ENCODE assay signal across 28 cellular contexts in genomic region chr1:110324667-110325066, GRCh38.
"Had no signal": no experiment of that assay in that cellular context is flagged by ENCODE, and none has a peak within 500 bp of the region (broad histone marks: within the 10 kb centered on the region; RNA-seq: fewer than 3 reads in every experiment).

No MANE protein-coding gene starts in this region.

- H3K4me3 ChIP-seq: ovary, psoas muscle, right lobe of liver, sigmoid colon, stomach, thoracic aorta, thyroid gland, tibial nerve, upper lobe of left lung, vagina had no signal

- ATAC-seq: natural killer cell treated with Interleukin-12 subunit alpha and Interleukin-12 subunit beta and Interleukin-15 and Interleukin-18, amount 100 ng/mL, for 72 hours; psoas muscle; right cardiac atrium; right lobe of liver; stimulated activated effector memory CD8-positive, alpha-beta T cell treated with anti-CD3 and anti-CD28 coated beads, Interleukin-12 subunit alpha, Interleukin-12 subunit beta, amount 100 ng/mL, for 72 hours; stimulated activated naive B cell treated with anti-CD40 and anti-IgM and Interleukin-4, amounts not matched to agents 10 μg/mL and 1 μg/mL and 100 μg/mL, for 72 hours had no signal

- H3K27me3 ChIP-seq: ovary, right lobe of liver, sigmoid colon, stomach, thyroid gland, tibial nerve, upper lobe of left lung, vagina had no signal

- H3K9me3 Mint-ChIP-seq: natural killer cell treated with Interleukin-12 subunit alpha and Interleukin-12 subunit beta and Interleukin-15 and Interleukin-18, amount 100 ng/mL, for 72 hours; nephron progenitor cell; stimulated activated effector memory CD8-positive, alpha-beta T cell treated with anti-CD3 and anti-CD28 coated beads, Interleukin-12 subunit alpha, Interleukin-12 subunit beta, amount 100 ng/mL, for 72 hours had no signal

- H3K27me3 Mint-ChIP-seq: natural killer cell treated with Interleukin-12 subunit alpha and Interleukin-12 subunit beta and Interleukin-15 and Interleukin-18, amount 100 ng/mL, for 72 hours; stimulated activated naive B cell treated with anti-CD40 and anti-IgM and Interleukin-4, amounts not matched to agents 10 μg/mL and 1 μg/mL and 100 μg/mL, for 72 hours; stimulated activated naive CD8-positive, alpha-beta T cell treated with anti-CD3 and anti-CD28 coated beads, Interleukin-15, Interleukin-2, amounts not matched to agents 100 ng/mL and 50 ng/mL, for 24 hours had no signal

- H3K27ac ChIP-seq: ovary, parathyroid adenoma, psoas muscle, right lobe of liver, sigmoid colon, stomach, thoracic aorta, thyroid gland, tibial nerve, upper lobe of left lung, vagina had no signal

- H3K9me3 ChIP-seq: ovary, psoas muscle, right lobe of liver, sigmoid colon, stomach, thoracic aorta, thyroid gland, tibial nerve, upper lobe of left lung, vagina had no signal

- H3K4me1 ChIP-seq: parathyroid adenoma, psoas muscle, right lobe of liver, sigmoid colon, stomach, thyroid gland, tibial nerve, upper lobe of left lung, vagina had no signal

- H3K9ac ChIP-seq: parathyroid adenoma had no signal

- DNase-seq: nephron progenitor cell; occipital lobe; ovary; posterior cingulate gyrus; psoas muscle; right cardiac atrium; right lobe of liver; sigmoid colon; small intestine; stimulated activated CD4-positive, alpha-beta T cell treated with anti-CD3 and anti-CD28 coated beads, Interleukin-15, amount 100 ng/mL, for 24 hours; stimulated activated CD4-positive, alpha-beta T cell treated with anti-CD3 and anti-CD28 coated beads, Interleukin-2, amount 100 ng/mL, for 24 hours; stimulated activated CD4-positive, alpha-beta T cell treated with anti-CD3 and anti-CD28 coated beads, Interleukin-2, amount 100 ng/mL, for 48 hours; stimulated activated CD4-positive, alpha-beta T cell treated with anti-CD3 and anti-CD28 coated beads, Interleukin-4, amount 100 ng/mL, for 24 hours; stimulated activated naive B cell treated with anti-CD40 and anti-IgM and Interleukin-4, amounts not matched to agents 10 μg/mL and 1 μg/mL and 100 μg/mL, for 72 hours; stimulated activated naive CD4-positive, alpha-beta T cell treated with Interleukin-2 at 50 U/mL for 16 hours; stomach; thyroid gland; trophoblast cell; upper lobe of left lung had no signal

- H3K4me3 Mint-ChIP-seq: natural killer cell treated with Interleukin-12 subunit alpha and Interleukin-12 subunit beta and Interleukin-15 and Interleukin-18, amount 100 ng/mL, for 72 hours; nephron progenitor cell; neural crest cell; stimulated activated effector memory CD8-positive, alpha-beta T cell treated with anti-CD3 and anti-CD28 coated beads, Interleukin-12 subunit alpha, Interleukin-12 subunit beta, amount 100 ng/mL, for 72 hours; stimulated activated naive B cell treated with anti-CD40 and anti-IgM and Interleukin-4, amounts not matched to agents 10 μg/mL and 1 μg/mL and 100 μg/mL, for 72 hours; stimulated activated naive CD8-positive, alpha-beta T cell treated with anti-CD3 and anti-CD28 coated beads, Interleukin-15, Interleukin-2, amounts not matched to agents 100 ng/mL and 50 ng/mL, for 24 hours had no signal

- H2AFZ ChIP-seq: parathyroid adenoma had no signal

- H3K27ac Mint-ChIP-seq: natural killer cell treated with Interleukin-12 subunit alpha and Interleukin-12 subunit beta and Interleukin-15 and Interleukin-18, amount 100 ng/mL, for 72 hours; nephron progenitor cell; progenitor cell of endocrine pancreas; stimulated activated effector memory CD8-positive, alpha-beta T cell treated with anti-CD3 and anti-CD28 coated beads, Interleukin-12 subunit alpha, Interleukin-12 subunit beta, amount 100 ng/mL, for 72 hours; stimulated activated naive B cell treated with anti-CD40 and anti-IgM and Interleukin-4, amounts not matched to agents 10 μg/mL and 1 μg/mL and 100 μg/mL, for 72 hours; stimulated activated naive CD8-positive, alpha-beta T cell treated with anti-CD3 and anti-CD28 coated beads, Interleukin-15, Interleukin-2, amounts not matched to agents 100 ng/mL and 50 ng/mL, for 24 hours had no signal

- H3K36me3 Mint-ChIP-seq: natural killer cell treated with Interleukin-12 subunit alpha and Interleukin-12 subunit beta and Interleukin-15 and Interleukin-18, amount 100 ng/mL, for 72 hours; stimulated activated effector memory CD8-positive, alpha-beta T cell treated with anti-CD3 and anti-CD28 coated beads, Interleukin-12 subunit alpha, Interleukin-12 subunit beta, amount 100 ng/mL, for 72 hours had no signal

- H3K36me3 ChIP-seq: ovary, right lobe of liver, sigmoid colon, stomach, thoracic aorta, thyroid gland, tibial nerve, upper lobe of left lung, vagina had no signal

- H3K4me1 Mint-ChIP-seq: neural crest cell; stimulated activated naive B cell treated with anti-CD40 and anti-IgM and Interleukin-4, amounts not matched to agents 10 μg/mL and 1 μg/mL and 100 μg/mL, for 72 hours had no signal
